ENCODE assay signal across 20 cellular contexts in genomic region chr12:12025799-12026386, GRCh38. TPM values are rescaled to one million over a fixed set of nuclear protein-coding genes. Genes with fewer than 3 reads are reported as not detected.
DNase-seq lines count a peak whose midpoint lies in the region; ATAC-seq and TF ChIP-seq lines count a peak whose summit lies in the region.
"Had no signal": no experiment of that assay in that cellular context is flagged by ENCODE, and none has a peak within 500 bp of the region (broad histone marks: within the 10 kb centered on the region; RNA-seq: fewer than 3 reads in every experiment).

No MANE protein-coding gene starts in this region.

- H4K20me1 ChIP-seq in OCI-LY3 (ENCODE audit: insufficient read depth, low read length), result no peaks in the 10 kb centered on the region

- peak overlapping the region; percentile 34 for H3K27ac ChIP-seq in CD4-positive, alpha-beta memory T cell (ENCODE audit: low read depth, low read length)
- peak overlapping the region; percentile 90 for H3K27ac ChIP-seq in OCI-LY3 (ENCODE audit: low read length)
- no peak overlapping the region for H3K27ac ChIP-seq in WERI-Rb-1
- H3K27ac ChIP-seq: adrenal gland, heart right ventricle, HL-60, SJSA1 had no signal

- H3K4me1 ChIP-seq in CD4-positive, alpha-beta memory T cell (ENCODE audit: insufficient read depth, low read length), result peaks cover 33% of the 10 kb centered on the region
- peaks cover 79% of the 10 kb centered on the region for H3K4me1 ChIP-seq in OCI-LY3 (ENCODE audit: low read length)
- H3K4me1 ChIP-seq: adrenal gland, breast epithelium had no signal

- no peak overlapping the region for H3K4me2 ChIP-seq in OCI-LY3 (ENCODE audit: low read length)

- peaks cover 0 to 3% of the 10 kb centered on the region in 2 donors for H3K9me3 ChIP-seq in CD4-positive, alpha-beta memory T cell (ENCODE audit: control insufficient read depth in 1 of 2, low read length in 2 of 2)
- H3K9me3 ChIP-seq in OCI-LY3 (ENCODE audit: insufficient read depth, low read length) (peaks cover 7% of the 10 kb centered on the region; the same call in 1 of the 2 replicates), WERI-Rb-1 (ENCODE audit: severe bottlenecking) (no peaks in the 10 kb centered on the region)
- H3K9me3 ChIP-seq: adrenal gland, breast epithelium, Peyer's patch, SJSA1 had no signal

- ATAC-seq in left colon (peak; percentile 79), HG02759 (IDR thresholded peaks at IDR 0.05; ENCODE audit: unreplicated experiment) (no peak)
- ATAC-seq: heart right ventricle, left lobe of liver had no signal

- no peak overlapping the region for H3K4me3 ChIP-seq in CD4-positive, alpha-beta memory T cell (ENCODE audit: low read length in 2 of 2)
- H3K4me3 ChIP-seq in OCI-LY3 (ENCODE audit: low read length), result no peak overlapping the region
- H3K4me3 ChIP-seq in WERI-Rb-1 (ENCODE audit: low read depth, low read length), result no peak overlapping the region
- H3K4me3 ChIP-seq: adrenal gland, breast epithelium, heart right ventricle, Peyer's patch, SJSA1 had no signal

- peak overlapping the region; percentile 73; the same call in 1 of the 2 replicates for H3K9ac ChIP-seq in OCI-LY3 (ENCODE audit: low read length)

- H3K79me2 ChIP-seq in OCI-LY3 (ENCODE audit: low read length), result no peaks in the 10 kb centered on the region

- peaks cover 39 to 44% (median 42%) of the 10 kb centered on the region in 4 donors for H3K4me1 Mint-ChIP-seq in CD4-positive, alpha-beta memory T cell

- H3K27ac Mint-ChIP-seq in CD4-positive, alpha-beta memory T cell, result peak overlapping the region; percentile 10 to 94 (median 72)

- no peaks in the 10 kb centered on the region for H3K27me3 Mint-ChIP-seq in CD4-positive, alpha-beta memory T cell

- intact Hi-C loops in CD4-positive, alpha-beta memory T cell (cut with micrococcal nuclease), result loop anchor here (2.0 kb wide), 1 partner anchor 15 kb away; no protein-coding TSS in a partner anchor
- intact Hi-C loops in left colon (cut with DNase I, micrococcal nuclease), result no loop called here

- H3K4me3 Mint-ChIP-seq in CD4-positive, alpha-beta memory T cell, result no peak overlapping the region

- H2AFZ ChIP-seq in OCI-LY3 (ENCODE audit: low read depth, low read length), result no peak overlapping the region

- H3K36me3 Mint-ChIP-seq in CD4-positive, alpha-beta memory T cell, result peaks cover 3 to 15% of the 10 kb centered on the region in 2 donors

- CTCF ChIA-PET in CD4-positive, alpha-beta memory T cell (lab: Charles Lee; ENCODE audit: partially characterized antibody), result interaction anchor here (0.7 to 2.3 kb wide), 9 partner anchors 9 to 762 kb away, joined by 3 to 20 read pairs (median 3); no protein-coding TSS in a partner anchor

- TF ChIP-seq CTCF in OCI-LY3 (IDR thresholded peaks at IDR 0.05; ENCODE audit: low read depth, low read length), result no peak
- no peak for TF ChIP-seq CTCF in WERI-Rb-1 (IDR thresholded peaks at IDR 0.05; ENCODE audit: low read depth, low read length)

- H3K9me3 Mint-ChIP-seq in CD4-positive, alpha-beta memory T cell, result peaks cover 2 to 20% (median 11%) of the 10 kb centered on the region in 8 donors

- no peaks in the 10 kb centered on the region for H3K27me3 ChIP-seq in CD4-positive, alpha-beta memory T cell (ENCODE audit: insufficient read depth, low read length)
- no peaks in the 10 kb centered on the region for H3K27me3 ChIP-seq in OCI-LY3 (ENCODE audit: low read depth, low read length)
- H3K27me3 ChIP-seq in WERI-Rb-1 (ENCODE audit: insufficient read depth, low read depth, severe bottlenecking), result no peaks in the 10 kb centered on the region
- H3K27me3 ChIP-seq: adrenal gland, breast epithelium, heart right ventricle, Peyer's patch, SJSA1 had no signal

- POLR2A ChIA-PET in CD4-positive, alpha-beta memory T cell (lab: Charles Lee; ENCODE audit: partially characterized antibody), result interaction anchor here (0.6 to 3.4 kb wide), 7 partner anchors 12 to 480 kb away, joined by 3 to 36 read pairs (median 4); partner anchors contain the start of gene ETV6

- no peaks in the 10 kb centered on the region for H3K36me3 ChIP-seq in CD4-positive, alpha-beta memory T cell (ENCODE audit: insufficient read depth, low read length)
- H3K36me3 ChIP-seq in OCI-LY3 (replicated peaks; ENCODE audit: low read depth, low read length) (peaks cover 4% of the 10 kb centered on the region), WERI-Rb-1 (no peaks in the 10 kb centered on the region)
- H3K36me3 ChIP-seq: adrenal gland, breast epithelium, heart right ventricle, Peyer's patch, SJSA1 had no signal

- peak; percentile 52 for DNase-seq in DMS53 (lab: John Stamatoyannopoulos, UW)
- no peak for DNase-seq in DMS53 treated with DMSO at 0.1 percent for 48 hours (lab: John Stamatoyannopoulos, UW; ENCODE audit: unreplicated experiment)
- no peak for DNase-seq in CD4-positive, alpha-beta memory T cell
- peak in 1 of 2 donors; percentile 47 for DNase-seq in left colon
- DNase-seq in WERI-Rb-1, result no peak
- no peak for DNase-seq in middle frontal gyrus (ENCODE audit: extremely low spot score, low spot score)
- DNase-seq: 8988T; activated CD4-positive, CD25-positive, alpha-beta regulatory T cell; COR-L47; heart right ventricle; midbrain; NCI-H82 had no signal

RNA-seq across cellular contexts. Expression of gene BCL2L14, which starts 44.8 kb away (rescaled TPM):
- 1 to 10 TPM; 1.9 TPM for total RNA-seq in CD4-positive, alpha-beta memory T cell
- polyA plus RNA-seq in CD4-positive, alpha-beta memory T cell, result 1 to 10 TPM in 1 of 2 donors, under 1 TPM in 1; 0.41 to 1.1 TPM
- 10 to 100 TPM; 54.4 to 57.6 TPM for total RNA-seq in left colon
- total RNA-seq: adrenal gland, left lobe of liver, SJSA1 had no signal
- polyA plus RNA-seq: adrenal gland, heart right ventricle had no signal

Comparison
In these comparisons a context has a peak if more than half of its experiments do, and no peak if none do; other contexts are left out.
1. RNA of gene BCL2L14, which starts 44.8 kb away (total RNA-seq): 54.4 to 57.6 TPM in left colon; 1.9 TPM in CD4-positive, alpha-beta memory T cell; every median in the first group is over 10 times any median in the second.